ENCODE assay signal across 34 cellular contexts in genomic region chr6:120604510-120604909, GRCh38.
"Had no signal": no experiment of that assay in that cellular context is flagged by ENCODE, and none has a peak within 500 bp of the region (broad histone marks: within the 10 kb centered on the region; RNA-seq: fewer than 3 reads in every experiment).

No MANE protein-coding gene starts in this region.

- H3K27me3 ChIP-seq: ascending aorta, cardiac muscle cell, colonic mucosa, MG63, SJSA1 had no signal

- H3K36me3 ChIP-seq: ascending aorta, cardiac muscle cell, colonic mucosa, MG63, SJSA1 had no signal

- H3K27ac Mint-ChIP-seq: activated CD4-positive, alpha-beta T cell treated with anti-CD3 and anti-CD28 coated beads for 36 hours; activated CD4-positive, alpha-beta T cell treated with anti-CD3 and anti-CD28 coated beads, Interleukin-2, amount 10 ng/mL, durations not matched to agents 7 days and 5 days; activated CD8-positive, alpha-beta T cell treated with anti-CD3 and anti-CD28 coated beads, Interleukin-2, amount 10 ng/mL, durations not matched to agents 7 days and 5 days; activated naive CD4-positive, alpha-beta T cell treated with anti-CD3 and anti-CD28 coated beads, Interleukin-2, amount 50 U/mL, for 24 hours; activated naive CD8-positive, alpha-beta T cell treated with anti-CD3 and anti-CD28 coated beads, Interleukin-2, amount 10 ng/mL, durations not matched to agents 7 days and 5 days; activated T-cell treated with anti-CD3 and anti-CD28 coated beads, Interleukin-2, amount 50 U/mL, for 24 hours; activated T-helper 2 cell treated with anti-CD3 and anti-CD28 coated beads, Interferon-gamma antibody, Interleukin-2, Interleukin-4, amounts not matched to agents 10 μg/mL and 5 μg/mL and 100 μg/mL, durations not matched to agents 14 hours and 24 hours and 36 hours; T-helper 1 cell treated with Interleukin-12 subunit alpha and Interleukin-12 subunit beta and Interleukin-4 antibody, amounts not matched to agents 30 μg/mL and 1 μg/mL, for 36 hours; T-helper 2 cell treated with Interferon-gamma antibody and Interleukin-4, amounts not matched to agents 5 μg/mL and 100 μg/mL, for 36 hours; WTC11 had no signal

- H3K27ac ChIP-seq: ascending aorta, cardiac muscle cell, colonic mucosa, SJSA1 had no signal

- H3K4me1 Mint-ChIP-seq: activated CD4-positive, alpha-beta T cell treated with anti-CD3 and anti-CD28 coated beads for 36 hours; activated CD4-positive, alpha-beta T cell treated with anti-CD3 and anti-CD28 coated beads, Interleukin-2, amount 10 ng/mL, durations not matched to agents 7 days and 5 days; activated naive CD4-positive, alpha-beta T cell treated with anti-CD3 and anti-CD28 coated beads, Interleukin-2, amount 50 U/mL, for 24 hours; activated naive CD8-positive, alpha-beta T cell treated with anti-CD3 and anti-CD28 coated beads, Interleukin-2, amount 10 ng/mL, durations not matched to agents 7 days and 5 days; central memory CD8-positive, alpha-beta T cell had no signal

- H3K36me3 Mint-ChIP-seq: activated naive CD4-positive, alpha-beta T cell treated with anti-CD3 and anti-CD28 coated beads, Interleukin-2, amount 50 U/mL, for 24 hours; activated naive CD8-positive, alpha-beta T cell treated with anti-CD3 and anti-CD28 coated beads, Interleukin-2, amount 10 ng/mL, durations not matched to agents 7 days and 5 days; WTC11 had no signal

- H3K9me3 ChIP-seq: ascending aorta, colonic mucosa, MG63, SJSA1, SK-N-SH had no signal

- H3K4me3 ChIP-seq: ascending aorta, cardiac muscle cell, colonic mucosa, MG63, SJSA1 had no signal

- H3K4me1 ChIP-seq: ascending aorta, colonic mucosa, SJSA1 had no signal

- ATAC-seq: activated CD4-positive, alpha-beta T cell treated with anti-CD3 and anti-CD28 coated beads for 36 hours; activated CD4-positive, CD25-positive, alpha-beta regulatory T cell treated with anti-CD3 and anti-CD28 coated beads, Interleukin-2, amount 50 U/mL, for 24 hours; activated CD8-positive, alpha-beta T cell treated with anti-CD3 and anti-CD28 coated beads, Interleukin-2, amount 10 ng/mL, durations not matched to agents 7 days and 5 days; Panc1; WTC11 had no signal

- H3K27me3 Mint-ChIP-seq: activated CD4-positive, alpha-beta T cell treated with anti-CD3 and anti-CD28 coated beads for 36 hours; activated CD4-positive, alpha-beta T cell treated with anti-CD3 and anti-CD28 coated beads, Interleukin-2, amount 10 ng/mL, durations not matched to agents 7 days and 5 days; activated naive CD4-positive, alpha-beta T cell treated with anti-CD3 and anti-CD28 coated beads, Interleukin-2, amount 50 U/mL, for 24 hours; activated naive CD8-positive, alpha-beta T cell treated with anti-CD3 and anti-CD28 coated beads, Interleukin-2, amount 10 ng/mL, durations not matched to agents 7 days and 5 days; activated T-cell treated with anti-CD3 and anti-CD28 coated beads, Interleukin-2, amount 50 U/mL, for 24 hours; central memory CD8-positive, alpha-beta T cell had no signal

- H3K9me3 Mint-ChIP-seq: activated CD4-positive, alpha-beta T cell treated with anti-CD3 and anti-CD28 coated beads, Interleukin-2, amount 10 ng/mL, durations not matched to agents 7 days and 5 days; activated naive CD4-positive, alpha-beta T cell treated with anti-CD3 and anti-CD28 coated beads, Interleukin-2, amount 50 U/mL, for 24 hours; activated naive CD8-positive, alpha-beta T cell treated with anti-CD3 and anti-CD28 coated beads, Interleukin-2, amount 10 ng/mL, durations not matched to agents 7 days and 5 days; activated T-cell treated with anti-CD3 and anti-CD28 coated beads, Interleukin-2, amount 50 U/mL, for 24 hours; activated T-helper 2 cell treated with anti-CD3 and anti-CD28 coated beads, Interferon-gamma antibody, Interleukin-2, Interleukin-4, amounts not matched to agents 10 μg/mL and 5 μg/mL and 100 μg/mL, durations not matched to agents 14 hours and 24 hours and 36 hours; central memory CD8-positive, alpha-beta T cell; T-helper 1 cell treated with Interleukin-12 subunit alpha and Interleukin-12 subunit beta and Interleukin-4 antibody, amounts not matched to agents 30 μg/mL and 1 μg/mL, for 36 hours; T-helper 2 cell treated with Interferon-gamma antibody and Interleukin-4, amounts not matched to agents 5 μg/mL and 100 μg/mL, for 36 hours; WTC11 had no signal

- DNase-seq: activated CD4-positive, alpha-beta T cell treated with anti-CD3 and anti-CD28 coated beads for 36 hours; activated CD4-positive, alpha-beta T cell treated with anti-CD3 and anti-CD28 coated beads, Interleukin-2, amount 10 ng/mL, durations not matched to agents 7 days and 5 days; activated CD4-positive, alpha-beta T cell treated with anti-CD3 and anti-CD28 coated beads, Interleukin-2, amount 50 U/mL, for 48 hours; activated CD8-positive, alpha-beta T cell treated with anti-CD3 and anti-CD28 coated beads, Interleukin-2, amount 10 ng/mL, durations not matched to agents 7 days and 5 days; activated gamma-delta T cell; activated naive CD4-positive, alpha-beta T cell treated with Interleukin-2 at 50 U/mL for 16 hours; activated naive CD8-positive, alpha-beta T cell treated with anti-CD3 and anti-CD28 coated beads, Interleukin-2, amount 10 ng/mL, durations not matched to agents 7 days and 5 days; activated T-cell treated with anti-CD3 and anti-CD28 coated beads, Interleukin-2, amount 50 U/mL, for 24 hours; amygdala; colonic mucosa; Kasumi-1; KG1; MG63; NCI-H1048; NCI-H1105 treated with DMSO at 0.1 percent for 48 hours; NCI-H146; NCI-H187; NCI-H2029 treated with DMSO at 0.1 percent for 48 hours; NCI-H345; NCI-H524; NCI-H69; SHP77; SK-N-SH had no signal

- H3K4me3 Mint-ChIP-seq: activated CD4-positive, alpha-beta T cell treated with anti-CD3 and anti-CD28 coated beads for 36 hours; activated CD4-positive, alpha-beta T cell treated with anti-CD3 and anti-CD28 coated beads, Interleukin-2, amount 10 ng/mL, durations not matched to agents 7 days and 5 days; activated CD8-positive, alpha-beta T cell treated with anti-CD3 and anti-CD28 coated beads, Interleukin-2, amount 10 ng/mL, durations not matched to agents 7 days and 5 days; activated naive CD4-positive, alpha-beta T cell treated with anti-CD3 and anti-CD28 coated beads, Interleukin-2, amount 50 U/mL, for 24 hours; activated naive CD8-positive, alpha-beta T cell treated with anti-CD3 and anti-CD28 coated beads, Interleukin-2, amount 10 ng/mL, durations not matched to agents 7 days and 5 days; activated T-cell treated with anti-CD3 and anti-CD28 coated beads, Interleukin-2, amount 50 U/mL, for 24 hours; central memory CD8-positive, alpha-beta T cell; T-helper 1 cell treated with Interleukin-12 subunit alpha and Interleukin-12 subunit beta and Interleukin-4 antibody, amounts not matched to agents 30 μg/mL and 1 μg/mL, for 36 hours; T-helper 2 cell treated with Interferon-gamma antibody and Interleukin-4, amounts not matched to agents 5 μg/mL and 100 μg/mL, for 36 hours; WTC11 had no signal
